ENCODE assay signal across 9 cellular contexts in genomic region chr1:182784556-182785171, GRCh38. TPM values are rescaled to one million over a fixed set of nuclear protein-coding genes. Genes with fewer than 3 reads are reported as not detected.
DNase-seq lines count a peak whose midpoint lies in the region; ATAC-seq and TF ChIP-seq lines count a peak whose summit lies in the region.
"Had no signal": no experiment of that assay in that cellular context is flagged by ENCODE, and none has a peak within 500 bp of the region (broad histone marks: within the 10 kb centered on the region; RNA-seq: fewer than 3 reads in every experiment).

No MANE protein-coding gene starts in this region.

- no peak overlapping the region for H4K91ac ChIP-seq in trophoblast cell (ENCODE audit: low read depth, low read length)

- no peak overlapping the region for H2AK5ac ChIP-seq in trophoblast cell (ENCODE audit: low read length)

- peaks cover 2% of the 10 kb centered on the region for H3K79me1 ChIP-seq in trophoblast cell (ENCODE audit: low read length)

- TF ChIP-seq POLR2A in esophagus muscularis mucosa (IDR thresholded peaks at IDR 0.05; ENCODE audit: low read depth), result no peak

- H4K8ac ChIP-seq in trophoblast cell (ENCODE audit: low read depth, low read length), result no peak overlapping the region

- H3K79me2 ChIP-seq in Karpas-422 (ENCODE audit: low read length) (no peaks in the 10 kb centered on the region), trophoblast cell (ENCODE audit: control insufficient read depth, insufficient read depth, low read length, poor library complexity) (no peaks in the 10 kb centered on the region)

- H3K9ac ChIP-seq in Karpas-422 (ENCODE audit: low read length), result no peak overlapping the region
- no peak overlapping the region for H3K9ac ChIP-seq in trophoblast cell (ENCODE audit: low read length)

- intact Hi-C loops in esophagus muscularis mucosa (cut with DNase I), result loop anchor here (5.0 to 10.0 kb wide), 2 partner anchors 340 to 697 kb away; no protein-coding TSS in a partner anchor

- TF ChIP-seq CTCF in esophagus muscularis mucosa (IDR thresholded peaks at IDR 0.05), result peak; percentile 69 to 81 (median 79)

- 40% methylated on average over 4 of the region's 4 CpGs for WGBS in esophagus muscularis mucosa
- no CpG with 5 or more reads among the region's 4 CpGs for WGBS in trophoblast cell (ENCODE audit: extremely low coverage, insufficient coverage, insufficient read length)

- H3K23ac ChIP-seq in trophoblast cell (ENCODE audit: low read length), result no peak overlapping the region

- H3K36me3 ChIP-seq in Karpas-422 (ENCODE audit: insufficient read depth, low read length) (no peaks in the 10 kb centered on the region), esophagus muscularis mucosa (no peaks in the 10 kb centered on the region), trophoblast cell (ENCODE audit: control insufficient read depth in 1 of 2, insufficient read depth in 2 of 2, low read length in 2 of 2) (no peaks in the 10 kb centered on the region)
- H3K36me3 ChIP-seq: BLaER1 treated with 17β-estradiol and CSF1 and Interleukin-3, amounts not matched to agents 10 nM and 100 nM had no signal

- no peaks in the 10 kb centered on the region for H4K20me1 ChIP-seq in Karpas-422 (ENCODE audit: insufficient read depth, low read depth, low read length)
- H4K20me1 ChIP-seq: BLaER1 treated with 17β-estradiol and CSF1 and Interleukin-3, amounts not matched to agents 10 nM and 100 nM had no signal

- H3K4me3 ChIP-seq in Karpas-422 (ENCODE audit: low read length) (no peak overlapping the region), esophagus muscularis mucosa (no peak overlapping the region), trophoblast cell (ENCODE audit: low read depth, low read length) (no peak overlapping the region)
- H3K4me3 ChIP-seq: BLaER1 treated with 17β-estradiol and CSF1 and Interleukin-3, amounts not matched to agents 10 nM and 100 nM had no signal

- H2BK120ac ChIP-seq in trophoblast cell (ENCODE audit: insufficient read depth, low read length, poor library complexity), result no peak overlapping the region

- H3K27me3 ChIP-seq in Karpas-422 (ENCODE audit: low read length), result no peaks in the 10 kb centered on the region
- H3K27me3 ChIP-seq in esophagus muscularis mucosa, result no peaks in the 10 kb centered on the region
- peaks cover 6% of the 10 kb centered on the region for H3K27me3 ChIP-seq in trophoblast cell (ENCODE audit: insufficient read depth, low read length)

- H2AFZ ChIP-seq in Karpas-422 (ENCODE audit: low read length) (no peak overlapping the region), trophoblast cell (ENCODE audit: insufficient read depth, low read length, poor library complexity) (no peak overlapping the region)

- H3K27ac ChIP-seq in Karpas-422 (ENCODE audit: low read length) (no peak overlapping the region), esophagus muscularis mucosa (replicated peaks in 1 of 4) (no peak overlapping the region), trophoblast cell (ENCODE audit: low read depth, low read length) (no peak overlapping the region)
- H3K27ac ChIP-seq: BLaER1 treated with 17β-estradiol and CSF1 and Interleukin-3, amounts not matched to agents 10 nM and 100 nM had no signal

- H4K12ac ChIP-seq in trophoblast cell (ENCODE audit: low read depth, low read length), result no peak overlapping the region

- H2BK5ac ChIP-seq in trophoblast cell (ENCODE audit: low read depth, low read length, poor library complexity), result no peak overlapping the region

- H3K4me2 ChIP-seq in Karpas-422 (ENCODE audit: low read depth, low read length, poor library complexity, severe bottlenecking), result no peak overlapping the region
- no peak overlapping the region for H3K4me2 ChIP-seq in trophoblast cell (ENCODE audit: low read length)
- H3K4me2 ChIP-seq: BLaER1 treated with 17β-estradiol and CSF1 and Interleukin-3, amounts not matched to agents 10 nM and 100 nM had no signal

- H3K4me1 ChIP-seq in Karpas-422 (ENCODE audit: low read length) (peaks cover 38% of the 10 kb centered on the region), esophagus muscularis mucosa (peaks cover 0 to 14% (median 10%) of the 10 kb centered on the region in 4 donors), trophoblast cell (ENCODE audit: control insufficient read depth in 1 of 2, insufficient read depth in 2 of 2, low read length in 2 of 2) (peaks cover 3 to 12% of the 10 kb centered on the region in 2 experiments)

- H3K18ac ChIP-seq in trophoblast cell (ENCODE audit: low read length), result no peak overlapping the region

- no peak overlapping the region for H3K4ac ChIP-seq in trophoblast cell (ENCODE audit: low read depth, low read length)

- H3K14ac ChIP-seq in trophoblast cell (ENCODE audit: low read length), result no peak overlapping the region

- no peak for ATAC-seq in HG03135 (IDR thresholded peaks at IDR 0.05; ENCODE audit: unreplicated experiment)
- ATAC-seq in GM21367 (IDR thresholded peaks at IDR 0.05; ENCODE audit: unreplicated experiment), result no peak

- H2BK12ac ChIP-seq in trophoblast cell (ENCODE audit: low read length), result no peak overlapping the region

- DNase-seq in NCI-H1436 (lab: John Stamatoyannopoulos, UW), result peak; percentile 74
- no peak for DNase-seq in NCI-H1436 treated with DMSO at 0.1 percent for 48 hours (lab: John Stamatoyannopoulos, UW)
- DNase-seq in Karpas-422, result peak; percentile 86
- peak; percentile 70 for DNase-seq in RPMI8226
- DNase-seq in esophagus muscularis mucosa (ENCODE audit: extremely low spot score), result no peak
- DNase-seq in trophoblast cell, result peak; percentile 17 to 86

- H3K9me2 ChIP-seq in Karpas-422 (replicated peaks; ENCODE audit: insufficient read depth, low read length), result no peaks in the 10 kb centered on the region

- TF ChIP-seq EP300 in esophagus muscularis mucosa (IDR thresholded peaks at IDR 0.05), result no peak

- H3K9me3 ChIP-seq in Karpas-422 (ENCODE audit: low read length), result no peaks in the 10 kb centered on the region
- H3K9me3 ChIP-seq in esophagus muscularis mucosa, result no peaks in the 10 kb centered on the region
- H3K9me3 ChIP-seq in trophoblast cell (ENCODE audit: insufficient read depth, low read depth, low read length), result no peaks in the 10 kb centered on the region
- H3K9me3 ChIP-seq: BLaER1 treated with 17β-estradiol and CSF1 and Interleukin-3, amounts not matched to agents 10 nM and 100 nM had no signal

RNA-seq across cellular contexts. Expression of gene NPL, which starts 4.9 kb away (rescaled TPM):
- 3.2 TPM in 2 replicates for total RNA-seq in Karpas-422 (2014; rRNA removed; shearing (Covaris generic); ENCODE audit: low replicate concordance)
- total RNA-seq in esophagus muscularis mucosa, result 1 to 10 TPM; 4.6 to 7.2 (median 6.6) TPM
- polyA plus RNA-seq in trophoblast cell (2013), result 1.7 and 2.2 TPM in 2 replicates

RNA-seq across cellular contexts. Expression of gene DHX9, which starts 54.5 kb away (rescaled TPM):
- total RNA-seq in Karpas-422 (2014; rRNA removed; shearing (Covaris generic); ENCODE audit: low replicate concordance), result 94.6 and 133 TPM in 2 replicates
- total RNA-seq in esophagus muscularis mucosa, result 10 to 100 TPM; 73.0 to 89.7 (median 74.5) TPM
- 75.7 and 78.8 TPM in 2 replicates for polyA plus RNA-seq in trophoblast cell (2013)

Comparison
In these comparisons a context has a peak if more than half of its experiments do, and no peak if none do; other contexts are left out.
1. DNase-seq: peak in NCI-H1436 (single experiment), Karpas-422 (single experiment), RPMI8226 (single experiment) and trophoblast cell (2 of 2); none in NCI-H1436 treated with DMSO at 0.1 percent for 48 hours (single experiment) and esophagus muscularis mucosa (single experiment).